ENCODE assay signal across 16 cellular contexts in genomic region chr9:128919409-128919808, GRCh38. TPM values are rescaled to one million over a fixed set of nuclear protein-coding genes. Genes with fewer than 3 reads are reported as not detected.
DNase-seq lines count a peak whose midpoint lies in the region; ATAC-seq and TF ChIP-seq lines count a peak whose summit lies in the region.
"Had no signal": no experiment of that assay in that cellular context is flagged by ENCODE, and none has a peak within 500 bp of the region (broad histone marks: within the 10 kb centered on the region; RNA-seq: fewer than 3 reads in every experiment).

No MANE protein-coding gene starts in this region.

- TF ChIP-seq RAD21 in liver (IDR thresholded peaks at IDR 0.05): peak in 1 of 2 donors; percentile 17

- H3K9me3 ChIP-seq in heart right ventricle: no peaks in the 10 kb centered on the region
- H3K9me3 ChIP-seq in liver (ENCODE audit: control insufficient read depth in 4 of 4, low read length in 3 of 4): no peaks in the 10 kb centered on the region
- H3K9me3 ChIP-seq in uterus: no peaks in the 10 kb centered on the region
- H3K9me3 ChIP-seq: MG63 had no signal

- H3K27ac ChIP-seq in heart right ventricle (peak overlapping the region in 9 of 10 donors; percentile 6 to 94 (median 86)), liver (ENCODE audit: low read depth in 1 of 2, low read length in 2 of 2) (peak overlapping the region; percentile 82), uterus (peak overlapping the region; percentile 91 to 95)
- H3K27ac ChIP-seq: GM23248, neural progenitor cell had no signal

- WGBS in heart right ventricle, 2 donors: 72 to 78% methylated on average over 8 of the region's 8 CpGs
- WGBS in liver: 27% methylated on average over 8 of the region's 8 CpGs

- H3K4me1 ChIP-seq in heart right ventricle (peaks cover 30 to 85% (median 70%) of the 10 kb centered on the region in 9 donors), liver (ENCODE audit: control insufficient read depth in 4 of 4, insufficient read depth in 4 of 4, low read length in 3 of 4) (peaks cover 9 to 64% (median 43%) of the 10 kb centered on the region in 4 donors), uterus (peaks cover 12 to 19% of the 10 kb centered on the region in 2 donors)

- ATAC-seq in heart right ventricle: no peak
- no peak for ATAC-seq in left ventricle myocardium superior
- ATAC-seq in HG03520 (IDR thresholded peaks at IDR 0.05; ENCODE audit: unreplicated experiment): no peak
- ATAC-seq: activated naive CD4-positive, alpha-beta T cell treated with anti-CD3 and anti-CD28 coated beads, Interleukin-2, amount 50 U/mL, for 72 hours had no signal

- H3K36me3 ChIP-seq in heart right ventricle (peaks cover 0 to 44% (median 9%) of the 10 kb centered on the region in 9 donors), liver (ENCODE audit: control insufficient read depth in 4 of 4, insufficient read depth in 3 of 4, low read depth in 1 of 4, low read length in 3 of 4) (peaks cover 0 to 2% (median 1%) of the 10 kb centered on the region in 4 donors), uterus (no peaks in the 10 kb centered on the region)
- H3K36me3 ChIP-seq: neural progenitor cell had no signal

- no peak for TF ChIP-seq CTCF in heart right ventricle (IDR thresholded peaks at IDR 0.05)
- no peak for TF ChIP-seq CTCF in liver (IDR thresholded peaks at IDR 0.05; ENCODE audit: low read depth, low read length, missing input control)
- TF ChIP-seq CTCF in uterus (IDR thresholded peaks at IDR 0.05): no peak
- no peak for TF ChIP-seq CTCF in GM20000 (IDR thresholded peaks at IDR 0.05; ENCODE audit: extremely low read depth, missing control alignments)

- DNase-seq in heart right ventricle (no peak), left ventricle myocardium superior (no peak), uterus (no peak), GM20000 (ENCODE audit: low spot score) (no peak)
- DNase-seq: activated CD4-positive, alpha-beta T cell treated with anti-CD3 and anti-CD28 coated beads for 1 hour; effector memory CD4-positive, alpha-beta T cell; GM23248; MG63; NCI-H226; SIG-M5; stimulated activated CD4-positive, alpha-beta T cell treated with anti-CD3 and anti-CD28 coated beads, Interleukin-2, amount 100 ng/mL, for 48 hours; trophoblast cell had no signal

- H3K4me3 ChIP-seq in heart right ventricle: no peak overlapping the region
- H3K4me3 ChIP-seq in liver (ENCODE audit: low read depth in 1 of 3, low read length in 3 of 3): no peak overlapping the region
- no peak overlapping the region for H3K4me3 ChIP-seq in uterus
- H3K4me3 ChIP-seq: GM23248, MG63, neural progenitor cell had no signal

- H3K27me3 ChIP-seq in heart right ventricle (no peaks in the 10 kb centered on the region), liver (ENCODE audit: control insufficient read depth in 4 of 4, insufficient read depth in 4 of 4, low read length in 3 of 4) (no peaks in the 10 kb centered on the region), uterus (no peaks in the 10 kb centered on the region)
- H3K27me3 ChIP-seq: MG63, neural progenitor cell had no signal

- no peak for TF ChIP-seq POLR2A in uterus (IDR thresholded peaks at IDR 0.05)

- intact Hi-C loops in heart right ventricle (cut with DNase I) (loop anchor here in 2 of 10 donors (5.0 kb wide), 1 partner anchor 37 kb away; the partner anchor contains the start of genes KYAT1 (in 2 of the 2) and LRRC8A (in 2 of the 2)), left ventricle myocardium superior (cut with micrococcal nuclease) (no loop called here), uterus (cut with DNase I; ENCODE audit: low total_unique reads) (no loop called here)

- peak overlapping the region in 1 of 2 donors; percentile 24 for H3K9ac ChIP-seq in liver (ENCODE audit: low read depth in 1 of 2, low read length in 2 of 2)
- H3K9ac ChIP-seq: GM23248, neural progenitor cell had no signal

TF ChIP-seq in liver, 16 proteins besides CTCF, POLR2A, EP300 and RAD21 (continues in another document):
- TF ChIP-seq MAX (IDR thresholded peaks at IDR 0.05) (peak; percentile 59), ATF3 (IDR thresholded peaks at IDR 0.05) (no peak), YY1 (IDR thresholded peaks at IDR 0.05) (peak; percentile 71), RXRA (IDR thresholded peaks at IDR 0.05) (peak; percentile 85 to 89), HNF4G (IDR thresholded peaks at IDR 0.05) (peak; percentile 82), NR2F2 (IDR thresholded peaks at IDR 0.05) (peak; percentile 55), FOXA1 (IDR thresholded peaks at IDR 0.05) (no peak), EGR1 (IDR thresholded peaks at IDR 0.05; ENCODE audit: low read depth in 2 of 2) (no peak), GABPA (IDR thresholded peaks at IDR 0.05 in 1 of 2, conservative IDR thresholded peaks at IDR 0.05 in 1 of 2) (no peak), JUND (IDR thresholded peaks at IDR 0.05) (peak; percentile 50 to 69), REST (IDR thresholded peaks at IDR 0.05) (peak; percentile 28), SP1 (IDR thresholded peaks at IDR 0.05) (peak; percentile 75), TAF1 (conservative IDR thresholded peaks at IDR 0.05) (no peak), HNF4A (conservative IDR thresholded peaks at IDR 0.05) (peak; percentile 88 to 92), FOXA2 (IDR thresholded peaks at IDR 0.05) (no peak)

RNA-seq across cellular contexts. Expression of gene PHYHD1, which starts 1.4 kb away (rescaled TPM):
- total RNA-seq in heart right ventricle (10 to 100 TPM; 14.7 to 38.9 (median 21.8) TPM), left ventricle myocardium superior (39.7 TPM), liver (10 to 100 TPM in 1 of 2 donors, 1 to 10 TPM in 1; 9.2 to 28.4 TPM), uterus (10 to 100 TPM; 23.2 to 30.8 (median 27.2) TPM)
- polyA plus RNA-seq in heart right ventricle (10 to 100 TPM; 26.3 to 49.2 TPM), liver (10 to 100 TPM; 34.2 to 72.8 TPM)

RNA-seq across cellular contexts. Expression of gene DOLK, which starts 28.0 kb away (rescaled TPM):
- total RNA-seq in heart right ventricle (10 to 100 TPM in 3 of 10 donors, 1 to 10 TPM in 7; 6.0 to 12.0 (median 8.8) TPM), left ventricle myocardium superior (8.0 TPM), liver (10 to 100 TPM; 10.0 to 13.4 TPM), uterus (10 to 100 TPM in 3 of 4 donors, 1 to 10 TPM in 1; 10.0 to 22.3 (median 13.6) TPM)
- polyA plus RNA-seq in heart right ventricle (10 to 100 TPM in 1 of 2 donors, 1 to 10 TPM in 1; 5.0 to 14.2 TPM), liver (10 to 100 TPM in 1 of 2 donors, 1 to 10 TPM in 1; 9.5 to 15.3 TPM)

RNA-seq across cellular contexts. Expression of gene NUP188, which starts 28.1 kb away (rescaled TPM):
- total RNA-seq in heart right ventricle: 10 to 100 TPM; 16.1 to 27.3 (median 20.6) TPM
- 10 to 100 TPM; 12.7 to 20.6 TPM for polyA plus RNA-seq in heart right ventricle
- 17.4 TPM for total RNA-seq in left ventricle myocardium superior
- 10 to 100 TPM; 31.4 to 34.7 TPM for total RNA-seq in liver
- polyA plus RNA-seq in liver: 1 to 10 TPM; 6.9 to 7.0 TPM
- total RNA-seq in uterus: 10 to 100 TPM; 21.5 to 75.4 (median 36.9) TPM

RNA-seq across cellular contexts. Expression of gene LRRC8A, which starts 37.5 kb away (rescaled TPM):
- total RNA-seq in heart right ventricle (10 to 100 TPM; 15.2 to 45.1 (median 19.6) TPM), left ventricle myocardium superior (21.6 TPM), liver (10 to 100 TPM; 15.8 to 22.8 TPM), uterus (10 to 100 TPM; 23.5 to 58.7 (median 30.8) TPM)
- polyA plus RNA-seq in heart right ventricle (10 to 100 TPM; 13.2 to 41.7 TPM), liver (10 to 100 TPM; 14.6 to 19.9 TPM)

RNA-seq across cellular contexts. Expression of gene KYAT1, which starts 37.7 kb away (rescaled TPM):
- total RNA-seq in heart right ventricle (10 to 100 TPM in 7 of 10 donors, 1 to 10 TPM in 3; 8.9 to 20.3 (median 11.1) TPM), left ventricle myocardium superior (16.6 TPM), liver (1 to 10 TPM; 6.9 to 8.1 TPM), uterus (10 to 100 TPM in 1 of 4 donors, 1 to 10 TPM in 3; 1.5 to 11.0 (median 3.4) TPM)
- polyA plus RNA-seq in heart right ventricle (10 to 100 TPM; 10.9 to 12.7 TPM), liver (1 to 10 TPM; 3.8 to 8.0 TPM)
